10 cellular contexts compared by ENCODE assay signal in genomic region chr3:177478170-177478859, GRCh38.
DNase-seq lines count a peak whose midpoint lies in the region; ATAC-seq and TF ChIP-seq lines count a peak whose summit lies in the region.
"Had no signal": no experiment of that assay in that cellular context is flagged by ENCODE, and none has a peak within 500 bp of the region (broad histone marks: within the 10 kb centered on the region; RNA-seq: fewer than 3 reads in every experiment).

No MANE protein-coding gene starts in this region.

- H3K4me1 ChIP-seq in MM.1S (ENCODE audit: low read length): no peaks in the 10 kb centered on the region

- peaks cover 55% of the 10 kb centered on the region for H3K4me1 Mint-ChIP-seq in osteocyte (ENCODE audit: unreplicated experiment)
- no peaks in the 10 kb centered on the region for H3K4me1 Mint-ChIP-seq in activated CD8-positive, alpha-beta T cell treated with anti-CD3 and anti-CD28 coated beads, Interleukin-2, amount 10 ng/mL, durations not matched to agents 7 days and 5 days (ENCODE audit: low read depth)

- H3K4me2 ChIP-seq in MM.1S (ENCODE audit: low read depth, low read length): no peak overlapping the region

- H3K4me3 ChIP-seq in fibroblast of mammary gland (ENCODE audit: control insufficient read depth, low read depth, low read length) (no peak overlapping the region), MM.1S (ENCODE audit: low read length) (no peak overlapping the region)

- no peaks in the 10 kb centered on the region for H3K27me3 ChIP-seq in MM.1S (replicated peaks; ENCODE audit: insufficient read depth, low read length)
- H3K27me3 ChIP-seq: neutrophil had no signal

- H3K27ac ChIP-seq in C4-2B (peak overlapping the region; percentile 86), MM.1S (ENCODE audit: low read length) (no peak overlapping the region)
- H3K27ac ChIP-seq: neutrophil had no signal

- DNase-seq in RPMI7951 (ENCODE audit: low read depth) (peak; percentile 99), fibroblast of mammary gland (ENCODE audit: low read depth) (peak; percentile 100), osteocyte (ENCODE audit: extremely low spot score, unreplicated experiment) (no peak), MM.1S (no peak), NCI-H510A (lab: John Stamatoyannopoulos, UW) (no peak)
- no peak for DNase-seq in activated CD8-positive, alpha-beta T cell treated with anti-CD3 and anti-CD28 coated beads, Interleukin-2, amount 10 ng/mL, durations not matched to agents 7 days and 5 days
- DNase-seq: NCI-H69 had no signal

- H3K27ac Mint-ChIP-seq in osteocyte (ENCODE audit: unreplicated experiment): peak overlapping the region; percentile 92
- H3K27ac Mint-ChIP-seq in activated CD8-positive, alpha-beta T cell treated with anti-CD3 and anti-CD28 coated beads, Interleukin-2, amount 10 ng/mL, durations not matched to agents 7 days and 5 days: no peak overlapping the region

- no peak overlapping the region for H3K9ac ChIP-seq in MM.1S (ENCODE audit: low read length)

- POLR2A ChIA-PET in activated CD8-positive, alpha-beta T cell treated with anti-CD3 and anti-CD28 coated beads, Interleukin-2, amount 10 ng/mL, durations not matched to agents 7 days and 5 days (lab: Charles Lee): no interaction called here

- H3K9me3 Mint-ChIP-seq in osteocyte (ENCODE audit: unreplicated experiment): peaks cover 5% of the 10 kb centered on the region
- no peaks in the 10 kb centered on the region for H3K9me3 Mint-ChIP-seq in activated CD8-positive, alpha-beta T cell treated with anti-CD3 and anti-CD28 coated beads, Interleukin-2, amount 10 ng/mL, durations not matched to agents 7 days and 5 days (ENCODE audit: insufficient read depth)

- no peak for ATAC-seq in activated CD8-positive, alpha-beta T cell treated with anti-CD3 and anti-CD28 coated beads, Interleukin-2, amount 10 ng/mL, durations not matched to agents 7 days and 5 days
- no peak for ATAC-seq in HG02970 (IDR thresholded peaks at IDR 0.05; ENCODE audit: low FRiP score, unreplicated experiment)

- TF ChIP-seq CTCF in C4-2B (conservative IDR thresholded peaks at IDR 0.05) (no peak), fibroblast of mammary gland (conservative IDR thresholded peaks at IDR 0.05; ENCODE audit: control insufficient read depth, insufficient read depth, low read depth, low read length) (no peak), osteocyte (IDR thresholded peaks at IDR 0.05) (no peak), MM.1S (IDR thresholded peaks at IDR 0.05; ENCODE audit: low read length) (no peak)

- no peak overlapping the region for H3K4me3 Mint-ChIP-seq in osteocyte (ENCODE audit: unreplicated experiment)
- no peak overlapping the region for H3K4me3 Mint-ChIP-seq in activated CD8-positive, alpha-beta T cell treated with anti-CD3 and anti-CD28 coated beads, Interleukin-2, amount 10 ng/mL, durations not matched to agents 7 days and 5 days

- H3K27me3 Mint-ChIP-seq in osteocyte (ENCODE audit: unreplicated experiment): no peaks in the 10 kb centered on the region
- no peaks in the 10 kb centered on the region for H3K27me3 Mint-ChIP-seq in activated CD8-positive, alpha-beta T cell treated with anti-CD3 and anti-CD28 coated beads, Interleukin-2, amount 10 ng/mL, durations not matched to agents 7 days and 5 days (ENCODE audit: low read depth)

- no peaks in the 10 kb centered on the region for H3F3A ChIP-seq in MM.1S (ENCODE audit: insufficient read depth, low read length)

- H3K36me3 ChIP-seq in MM.1S (replicated peaks; ENCODE audit: insufficient read depth, low read length): no peaks in the 10 kb centered on the region
- H3K36me3 ChIP-seq: neutrophil had no signal

- no peak overlapping the region for H2AFZ ChIP-seq in MM.1S (ENCODE audit: low read length)

- no peaks in the 10 kb centered on the region for H3K9me3 ChIP-seq in MM.1S (replicated peaks; ENCODE audit: insufficient read depth, low read length)
- H3K9me3 ChIP-seq: neutrophil had no signal

- peaks cover 3% of the 10 kb centered on the region for H3K36me3 Mint-ChIP-seq in osteocyte (ENCODE audit: unreplicated experiment)
- H3K36me3 Mint-ChIP-seq in activated CD8-positive, alpha-beta T cell treated with anti-CD3 and anti-CD28 coated beads, Interleukin-2, amount 10 ng/mL, durations not matched to agents 7 days and 5 days (ENCODE audit: low read depth): no peaks in the 10 kb centered on the region

- H3K79me2 ChIP-seq in MM.1S (ENCODE audit: low read length): no peaks in the 10 kb centered on the region

- CTCF ChIA-PET in activated CD8-positive, alpha-beta T cell treated with anti-CD3 and anti-CD28 coated beads, Interleukin-2, amount 10 ng/mL, durations not matched to agents 7 days and 5 days (lab: Charles Lee): no interaction called here

- H4K20me1 ChIP-seq in MM.1S (ENCODE audit: insufficient read depth, low read length): no peaks in the 10 kb centered on the region

- H3K9me2 ChIP-seq in MM.1S (replicated peaks; ENCODE audit: insufficient read depth, low read length): no peaks in the 10 kb centered on the region

Comparison
In these comparisons a context has a peak if more than half of its experiments do, and no peak if none do; other contexts are left out.
1. DNase-seq: peak in RPMI7951 (single experiment) and fibroblast of mammary gland (single experiment); none in osteocyte (single experiment), activated CD8-positive, alpha-beta T cell treated with anti-CD3 and anti-CD28 coated beads, Interleukin-2, amount 10 ng/mL, durations not matched to agents 7 days and 5 days (single experiment), MM.1S (single experiment) and NCI-H510A (single experiment).